In the genomic region with DNA sequence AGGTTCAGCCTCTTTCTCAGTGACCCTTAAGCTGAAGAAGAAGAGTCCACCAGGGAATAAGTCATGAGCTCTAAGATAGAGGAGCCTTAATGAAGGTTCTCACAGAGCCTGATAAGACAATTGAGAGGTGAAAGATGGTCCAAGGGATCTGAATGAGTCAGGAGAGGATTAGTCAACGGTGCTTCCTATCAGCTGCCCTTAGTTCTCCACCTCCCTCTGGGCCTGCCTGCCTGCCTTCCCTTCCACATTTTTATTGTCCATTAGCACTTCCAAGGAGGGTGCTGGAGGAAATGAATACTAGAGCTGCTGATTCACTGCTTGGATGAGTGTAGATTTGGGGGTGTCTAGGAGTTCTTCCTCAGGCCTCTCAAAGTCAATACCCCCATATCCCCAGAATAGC, we compare ENCODE assay signal across 25 cellular contexts.
"Had no signal": no experiment of that assay in that cellular context is flagged by ENCODE, and none has a peak within 500 bp of the region (broad histone marks: within the 10 kb centered on the region; RNA-seq: fewer than 3 reads in every experiment).

No MANE protein-coding gene starts in this region.

- H3K4me3 ChIP-seq: esophagus squamous epithelium, gastroesophageal sphincter, heart right ventricle, lung, sigmoid colon, smooth muscle cell, testis, uterus had no signal

- FAIRE-seq: kidney, TTC549 had no signal

- H3K27ac ChIP-seq: brain microvascular endothelial cell, esophagus squamous epithelium, gastroesophageal sphincter, heart right ventricle, sigmoid colon, testis, uterus had no signal

- ATAC-seq: activated naive CD4-positive, alpha-beta T cell treated with anti-CD3 and anti-CD28 coated beads, Interleukin-2, amount 50 U/mL, for 72 hours; gastroesophageal sphincter; heart right ventricle; left lobe of liver; naive thymus-derived CD8-positive, alpha-beta T cell; stimulated activated naive B cell treated with anti-CD40 and anti-IgM and Interleukin-4, amounts not matched to agents 10 μg/mL and 1 μg/mL and 100 μg/mL, for 72 hours; WTC11 had no signal

- H3K36me3 ChIP-seq: brain microvascular endothelial cell, esophagus squamous epithelium, gastroesophageal sphincter, heart right ventricle, sigmoid colon, uterus had no signal

- H3K9me3 ChIP-seq: esophagus squamous epithelium, gastroesophageal sphincter, sigmoid colon, testis, uterus had no signal

- H3K4me1 ChIP-seq: esophagus squamous epithelium, gastroesophageal sphincter, heart right ventricle, sigmoid colon, testis, uterus had no signal

- H3K27me3 ChIP-seq: brain microvascular endothelial cell, esophagus squamous epithelium, gastroesophageal sphincter, heart right ventricle, sigmoid colon, testis, uterus had no signal

- DNase-seq: activated gamma-delta T cell treated with Interleukin-2 at 50 U/mL for 16 hours; activated T-cell treated with anti-CD3 and anti-CD28 coated beads, Interleukin-2, amount 50 U/mL, for 1 hour; aorta; brain microvascular endothelial cell; central memory CD4-positive, alpha-beta T cell; dermis blood vessel endothelial cell; effector CD8-positive, alpha-beta T cell; esophagus squamous epithelium; heart right ventricle; kidney; naive thymus-derived CD8-positive, alpha-beta T cell; retina; sigmoid colon; stimulated activated CD4-positive, alpha-beta T cell treated with anti-CD3 and anti-CD28 coated beads, Interleukin-15, amount 100 ng/mL, for 24 hours; stimulated activated naive B cell treated with anti-CD40 and anti-IgM and Interleukin-4, amounts not matched to agents 10 μg/mL and 1 μg/mL and 100 μg/mL, for 72 hours; testis; trophoblast cell; uterus had no signal
